Comparison of ENCODE assay signal across 15 cellular contexts in the genomic region with DNA sequence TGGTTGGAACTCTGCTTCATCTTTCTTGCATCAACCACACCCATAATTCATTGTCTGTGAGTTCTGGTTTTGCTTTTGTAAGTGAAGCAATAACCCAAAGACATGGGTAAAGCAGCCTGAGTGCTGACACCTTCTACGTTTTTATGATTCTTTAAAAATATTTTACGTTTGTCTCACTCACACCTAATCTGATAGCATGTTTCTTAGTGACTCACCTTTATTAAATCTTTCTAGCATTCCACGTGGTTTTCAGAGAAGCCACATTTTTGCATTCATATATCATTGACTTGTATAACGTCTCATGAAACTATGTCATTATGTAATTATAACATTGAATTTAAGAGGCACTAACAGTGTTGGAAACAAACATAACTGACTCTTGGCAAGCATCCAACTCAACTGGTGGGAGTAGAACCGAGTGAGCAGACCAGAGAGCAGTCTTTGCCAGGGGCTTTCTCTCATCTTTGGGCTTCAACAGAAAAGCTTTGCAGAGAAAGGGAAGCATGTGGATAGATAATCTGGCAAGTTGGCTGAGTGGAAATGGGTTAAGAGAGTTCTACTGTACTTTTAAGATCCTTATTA.
DNase-seq lines count a peak whose midpoint lies in the region; ATAC-seq, FAIRE-seq and TF ChIP-seq lines count a peak whose summit lies in the region.
"Had no signal": no experiment of that assay in that cellular context is flagged by ENCODE, and none has a peak within 500 bp of the region (broad histone marks: within the 10 kb centered on the region; RNA-seq: fewer than 3 reads in every experiment).

No MANE protein-coding gene starts in this region.

- H3K9me3 ChIP-seq in gastroesophageal sphincter = no peaks in the 10 kb centered on the region
- H3K9me3 ChIP-seq: BLaER1, tibial artery had no signal

- FAIRE-seq in HTR-8/SVneo (lab: Jason Lieb, UNC) = no peak
- FAIRE-seq: GM12891 had no signal

- no peak overlapping the region for H3K4me3 ChIP-seq in BJ (ENCODE audit: low read depth, low read length)
- no peak overlapping the region for H3K4me3 ChIP-seq in gastroesophageal sphincter
- H3K4me3 ChIP-seq: BLaER1, tibial artery had no signal

- POLR2A ChIA-PET in BJ (lab: Charles Lee) = no interaction called here

- no peak overlapping the region for H3K27ac ChIP-seq in epithelial cell of prostate
- no peak overlapping the region for H3K27ac ChIP-seq in gastroesophageal sphincter
- H3K27ac ChIP-seq: BLaER1, tibial artery had no signal

- H3K36me3 ChIP-seq in BJ (ENCODE audit: control insufficient read depth, insufficient read depth, low read length) (no peaks in the 10 kb centered on the region), gastroesophageal sphincter (no peaks in the 10 kb centered on the region)
- H3K36me3 ChIP-seq: BLaER1, tibial artery had no signal

- TF ChIP-seq EP300 in gastroesophageal sphincter (IDR thresholded peaks at IDR 0.05) = no peak

- no peak for TF ChIP-seq CTCF in BJ (IDR thresholded peaks at IDR 0.05; ENCODE audit: insufficient read depth, low read depth, low read length)
- no peak for TF ChIP-seq CTCF in gastroesophageal sphincter (IDR thresholded peaks at IDR 0.05)

- CTCF ChIA-PET in BJ (lab: Yijun Ruan, JAX) = interaction anchor here (0.6 kb wide), 1 partner anchor 344 kb away, joined by 3 read pairs; no protein-coding TSS in a partner anchor

- no peaks in the 10 kb centered on the region for H3K27me3 ChIP-seq in BJ (ENCODE audit: control insufficient read depth, insufficient read depth, low read length)
- no peaks in the 10 kb centered on the region for H3K27me3 ChIP-seq in gastroesophageal sphincter
- H3K27me3 ChIP-seq: BLaER1, tibial artery had no signal

- WGBS in gastroesophageal sphincter (ENCODE audit: low coverage in 1 of 2), 2 donors = 0 to 39% methylated on average over 1 to 5 of the region's 5 CpGs

- TF ChIP-seq POLR2A in gastroesophageal sphincter (IDR thresholded peaks at IDR 0.05) = no peak

- no peak for ATAC-seq in GM19455 (IDR thresholded peaks at IDR 0.05; ENCODE audit: unreplicated experiment)
- no peak for ATAC-seq in HG02759 (IDR thresholded peaks at IDR 0.05; ENCODE audit: unreplicated experiment)
- no peak for ATAC-seq in gastroesophageal sphincter

- H3K4me1 ChIP-seq in gastroesophageal sphincter = no peaks in the 10 kb centered on the region
- H3K4me1 ChIP-seq: BLaER1, tibial artery had no signal

- DNase-seq in BJ (ENCODE audit: low read depth) (peak; percentile 1), HTR-8/SVneo (ENCODE audit: insufficient read length, low spot score) (peak; percentile 3), NCI-H510A (lab: John Stamatoyannopoulos, UW) (peak; percentile 3), epithelial cell of prostate (ENCODE audit: low read depth, low spot score) (peak; percentile 16), retina (no peak)
- DNase-seq: activated CD4-positive, CD25-positive, alpha-beta regulatory T cell; cerebellar nuclear complex; glutamatergic neuron; left cardiac atrium; tibial artery had no signal
